20 cellular contexts compared by ENCODE assay signal in genomic region chr10:129005804-129006203, GRCh38.
DNase-seq lines count a peak whose midpoint lies in the region; ATAC-seq and TF ChIP-seq lines count a peak whose summit lies in the region.
"Had no signal": no experiment of that assay in that cellular context is flagged by ENCODE, and none has a peak within 500 bp of the region (broad histone marks: within the 10 kb centered on the region; RNA-seq: fewer than 3 reads in every experiment).

No MANE protein-coding gene starts in this region.

- no peaks in the 10 kb centered on the region for H3K4me1 ChIP-seq in GM23338 (ENCODE audit: insufficient read depth)
- H3K4me1 ChIP-seq: BE2C had no signal

- peaks cover 3% of the 10 kb centered on the region for H3K27me3 Mint-ChIP-seq in GM23338 (ENCODE audit: insufficient read depth, low read depth, poor library complexity)
- peaks cover 5% of the 10 kb centered on the region; the same call in 1 of the 2 replicates for H3K27me3 Mint-ChIP-seq in WTC11 (ENCODE audit: low read depth)

- H3K4me2 ChIP-seq in GM23338 = no peak overlapping the region

- H3K9me3 Mint-ChIP-seq in GM23338 (no peaks in the 10 kb centered on the region), WTC11 (peaks cover 10% of the 10 kb centered on the region)

- TF ChIP-seq CTCF in GM23338 (conservative IDR thresholded peaks at IDR 0.05; ENCODE audit: low read depth in 2 of 2) = no peak
- TF ChIP-seq CTCF in WTC11 (IDR thresholded peaks at IDR 0.05) = no peak

- DNase-seq in GM23338 (ENCODE audit: low spot score) = no peak
- DNase-seq in WTC11 (ENCODE audit: low spot score) = no peak
- no peak for DNase-seq in DMS79 (lab: John Stamatoyannopoulos, UW)
- DNase-seq: 8988T; ACHN; BE2C; C1 segment of cervical spinal cord; CD4-positive, alpha-beta memory T cell; CD4-positive, CD25-positive, alpha-beta regulatory T cell; CD8-positive, alpha-beta memory T cell; COR-L47; DMS 273 treated with DMSO at 0.1 percent for 48 hours; DMS153; DND-41; EL; GF-D8 had no signal

- H3K36me3 ChIP-seq in GM23338 (ENCODE audit: insufficient read depth) = no peaks in the 10 kb centered on the region
- H3K36me3 ChIP-seq: BE2C, BLaER1 had no signal

- POLR2A ChIA-PET in WTC11 (lab: Charles Lee) = no interaction called here

- H3K4me3 Mint-ChIP-seq in GM23338 = no peak overlapping the region
- H3K4me3 Mint-ChIP-seq in WTC11 = no peak overlapping the region
- H3K4me3 Mint-ChIP-seq: CD14-positive monocyte; CD4-positive, alpha-beta memory T cell; CD4-positive, CD25-positive, alpha-beta regulatory T cell; CD8-positive, alpha-beta memory T cell had no signal

- CTCF ChIA-PET in WTC11 (lab: Charles Lee) = no interaction called here

- H3K79me2 ChIP-seq in GM23338 (replicated peaks; ENCODE audit: insufficient read depth) = no peaks in the 10 kb centered on the region

- H4K20me1 ChIP-seq in GM23338 (replicated peaks; ENCODE audit: insufficient read depth) = no peaks in the 10 kb centered on the region
- H4K20me1 ChIP-seq: BLaER1 had no signal

- ATAC-seq in GM23338 (peak; percentile 69), WTC11 (peak; percentile 32; the same call in 1 of the 2 replicates), GM18870 (IDR thresholded peaks at IDR 0.05; ENCODE audit: unreplicated experiment) (no peak), GM21367 (IDR thresholded peaks at IDR 0.05; ENCODE audit: unreplicated experiment) (no peak)

- H3K4me1 Mint-ChIP-seq in GM23338 (peaks cover 4% of the 10 kb centered on the region), WTC11 (peaks cover 11% of the 10 kb centered on the region)
- H3K4me1 Mint-ChIP-seq: CD14-positive monocyte; CD4-positive, alpha-beta memory T cell; CD4-positive, CD25-positive, alpha-beta regulatory T cell; CD8-positive, alpha-beta memory T cell had no signal

- H3K4me3 ChIP-seq in GM23338 = no peak overlapping the region
- H3K4me3 ChIP-seq: BLaER1 had no signal

- H3K27ac Mint-ChIP-seq in GM23338 (no peak overlapping the region), WTC11 (no peak overlapping the region)
- H3K27ac Mint-ChIP-seq: CD14-positive monocyte; CD4-positive, alpha-beta memory T cell; CD4-positive, CD25-positive, alpha-beta regulatory T cell; CD8-positive, alpha-beta memory T cell had no signal

- peaks cover 9% of the 10 kb centered on the region; the same call in 1 of the 2 replicates for H3K9me2 ChIP-seq in GM23338 (ENCODE audit: insufficient read depth)

- no peak overlapping the region for H3K27ac ChIP-seq in GM23338 (ENCODE audit: low read depth)
- H3K27ac ChIP-seq: BLaER1 had no signal

- H3F3A ChIP-seq in GM23338 (replicated peaks; ENCODE audit: low read depth) = no peaks in the 10 kb centered on the region

- H3K36me3 Mint-ChIP-seq in GM23338 (ENCODE audit: low read depth) (no peaks in the 10 kb centered on the region), WTC11 (peaks cover 2% of the 10 kb centered on the region; the same call in 1 of the 2 replicates)
- H3K36me3 Mint-ChIP-seq: CD14-positive monocyte; CD4-positive, alpha-beta memory T cell; CD4-positive, CD25-positive, alpha-beta regulatory T cell; CD8-positive, alpha-beta memory T cell had no signal

- no peaks in the 10 kb centered on the region for H3K27me3 ChIP-seq in GM23338 (ENCODE audit: insufficient read depth)
- H3K27me3 ChIP-seq: BE2C, BLaER1 had no signal

- H2AFZ ChIP-seq in GM23338 = no peak overlapping the region

TF ChIP-seq in GM23338, 12 proteins besides CTCF, POLR2A, EP300 and RAD21 (continues in another document):
- TF ChIP-seq POLR2AphosphoS5 (IDR thresholded peaks at IDR 0.05; ENCODE audit: low read depth) = no peak
- no peak for TF ChIP-seq EZH2phosphoT487 (IDR thresholded peaks at IDR 0.05; ENCODE audit: unreplicated experiment)
- no peak for TF ChIP-seq ZNF114 (CRISPR knock-in tag; IDR thresholded peaks at IDR 0.05)
- TF ChIP-seq ETS1 (IDR thresholded peaks at IDR 0.05) = no peak
- no peak for TF ChIP-seq CREB1 (CRISPR knock-in tag; IDR thresholded peaks at IDR 0.05; ENCODE audit: low read depth)

TF ChIP-seq in WTC11, 78 proteins besides CTCF, POLR2A, EP300 and RAD21:
- TF ChIP-seq RELA (CRISPR knock-in tag; IDR thresholded peaks at IDR 0.05; ENCODE audit: borderline replicate concordance) (no peak), NFATC4 (CRISPR knock-in tag; IDR thresholded peaks at IDR 0.05) (no peak), ELF4 (CRISPR knock-in tag; IDR thresholded peaks at IDR 0.05; ENCODE audit: low read depth) (no peak), ZNF671 (CRISPR knock-in tag; IDR thresholded peaks at IDR 0.05) (no peak), ZBTB21 (CRISPR knock-in tag; IDR thresholded peaks at IDR 0.05; ENCODE audit: borderline replicate concordance) (no peak), KAT7 (CRISPR knock-in tag; IDR thresholded peaks at IDR 0.05; ENCODE audit: borderline replicate concordance) (no peak), ZNF396 (CRISPR knock-in tag; IDR thresholded peaks at IDR 0.05; ENCODE audit: borderline replicate concordance) (no peak), USF1 (CRISPR knock-in tag; IDR thresholded peaks at IDR 0.05) (no peak), PRRX2 (CRISPR knock-in tag; IDR thresholded peaks at IDR 0.05) (no peak), ZMAT4 (CRISPR knock-in tag; IDR thresholded peaks at IDR 0.05) (no peak), HMGXB4 (CRISPR knock-in tag; IDR thresholded peaks at IDR 0.05) (no peak)

Comparison
In these comparisons a context has a peak if more than half of its experiments do, and no peak if none do; other contexts are left out.
1. ATAC-seq: peak in GM23338 (single experiment) and WTC11 (single experiment); none in GM18870 (single experiment) and GM21367 (single experiment).